ENCODE assay signal across 7 cellular contexts in the genomic region with DNA sequence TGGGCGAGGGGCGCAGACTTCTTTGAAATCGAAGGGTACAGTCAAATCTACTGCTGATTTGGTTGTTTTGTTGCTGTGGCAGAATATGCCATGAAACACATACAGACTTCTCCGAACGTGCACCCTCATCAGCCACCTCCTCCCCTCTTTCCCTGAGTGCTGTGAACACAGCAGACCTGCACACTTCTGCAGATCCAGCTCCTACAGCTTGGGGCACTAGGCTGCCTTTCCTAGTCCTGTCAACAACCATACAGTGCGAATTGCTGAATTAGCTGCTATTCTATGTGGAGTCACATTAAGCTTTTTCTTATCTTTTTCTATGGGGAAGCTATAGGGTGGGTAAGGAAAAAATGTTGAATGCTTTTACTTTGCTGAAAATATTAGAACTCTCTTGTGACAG. TPM values are rescaled to one million over a fixed set of nuclear protein-coding genes. Genes with fewer than 3 reads are reported as not detected.
A peak's percentile ranks its signal among the peaks of the same experiment; 100 is the strongest.
DNase-seq lines count a peak whose midpoint lies in the region; ATAC-seq, FAIRE-seq and TF ChIP-seq lines count a peak whose summit lies in the region.

No MANE protein-coding gene starts in this region.

- H3K4me3 ChIP-seq in fibroblast of mammary gland (ENCODE audit: control insufficient read depth, low read depth, low read length): no peak overlapping the region
- H3K4me3 ChIP-seq in pancreas: no peak overlapping the region

- H3K27me3 ChIP-seq in pancreas: no peaks in the 10 kb centered on the region

- ATAC-seq in pancreas: peak; percentile 49 to 85 (median 72)
- no peak for ATAC-seq in HG02981 (IDR thresholded peaks at IDR 0.05; ENCODE audit: unreplicated experiment)

- FAIRE-seq in pancreas (lab: Jason Lieb, UNC): no peak

- H3K27ac ChIP-seq in pancreas: no peak overlapping the region

- peak; percentile 26; the same call in 1 of the 2 replicates for TF ChIP-seq CTCF in GM12874 (IDR thresholded peaks at IDR 0.05; ENCODE audit: insufficient read depth, low read depth, low read length)
- peak; percentile 56 for TF ChIP-seq CTCF in fibroblast of mammary gland (conservative IDR thresholded peaks at IDR 0.05; ENCODE audit: control insufficient read depth, insufficient read depth, low read depth, low read length)
- no peak for TF ChIP-seq CTCF in pancreas (IDR thresholded peaks at IDR 0.05)

- intact Hi-C loops in pancreas (cut with DNase I): no loop called here

- 86 to 88% methylated on average over 6 of the region's 6 CpGs for WGBS in pancreas, 2 donors

- no peaks in the 10 kb centered on the region for H3K9me3 ChIP-seq in pancreas

- peaks cover 0 to 16% (median 14%) of the 10 kb centered on the region in 3 donors for H3K36me3 ChIP-seq in pancreas

- peaks cover 0 to 4% (median 0%) of the 10 kb centered on the region in 3 donors for H3K4me1 ChIP-seq in pancreas

- DNase-seq in OCI-M1 (lab: John Stamatoyannopoulos, UW) (peak; percentile 11), fibroblast of mammary gland (ENCODE audit: low read depth) (peak; percentile 49), pancreas (no peak), foreskin melanocyte (no peak), NCI-H1417 treated with DMSO at 0.1 percent for 48 hours (lab: John Stamatoyannopoulos, UW) (no peak)

RNA-seq across cellular contexts. Expression of gene COL17A1, which starts 57.5 kb away (rescaled TPM):
- 1 to 10 TPM in 1 of 6 donors, under 1 TPM in 1, not detected in 4; 0.18 to 1.5 TPM for total RNA-seq in pancreas
- polyA plus RNA-seq in pancreas: under 1 TPM; 0.42 to 0.99 TPM

Comparison
In these comparisons a context has a peak if more than half of its experiments do, and no peak if none do; other contexts are left out.
1. CTCF ChIP-seq: peak in GM12874 (single experiment) and fibroblast of mammary gland (single experiment); none in pancreas (0 of 4).
2. DNase-seq: peak in OCI-M1 (single experiment) and fibroblast of mammary gland (single experiment); none in pancreas (0 of 6), foreskin melanocyte (single experiment) and NCI-H1417 treated with DMSO at 0.1 percent for 48 hours (single experiment).